Comparison of ENCODE assay signal across 1 cellular context in the genomic region with DNA sequence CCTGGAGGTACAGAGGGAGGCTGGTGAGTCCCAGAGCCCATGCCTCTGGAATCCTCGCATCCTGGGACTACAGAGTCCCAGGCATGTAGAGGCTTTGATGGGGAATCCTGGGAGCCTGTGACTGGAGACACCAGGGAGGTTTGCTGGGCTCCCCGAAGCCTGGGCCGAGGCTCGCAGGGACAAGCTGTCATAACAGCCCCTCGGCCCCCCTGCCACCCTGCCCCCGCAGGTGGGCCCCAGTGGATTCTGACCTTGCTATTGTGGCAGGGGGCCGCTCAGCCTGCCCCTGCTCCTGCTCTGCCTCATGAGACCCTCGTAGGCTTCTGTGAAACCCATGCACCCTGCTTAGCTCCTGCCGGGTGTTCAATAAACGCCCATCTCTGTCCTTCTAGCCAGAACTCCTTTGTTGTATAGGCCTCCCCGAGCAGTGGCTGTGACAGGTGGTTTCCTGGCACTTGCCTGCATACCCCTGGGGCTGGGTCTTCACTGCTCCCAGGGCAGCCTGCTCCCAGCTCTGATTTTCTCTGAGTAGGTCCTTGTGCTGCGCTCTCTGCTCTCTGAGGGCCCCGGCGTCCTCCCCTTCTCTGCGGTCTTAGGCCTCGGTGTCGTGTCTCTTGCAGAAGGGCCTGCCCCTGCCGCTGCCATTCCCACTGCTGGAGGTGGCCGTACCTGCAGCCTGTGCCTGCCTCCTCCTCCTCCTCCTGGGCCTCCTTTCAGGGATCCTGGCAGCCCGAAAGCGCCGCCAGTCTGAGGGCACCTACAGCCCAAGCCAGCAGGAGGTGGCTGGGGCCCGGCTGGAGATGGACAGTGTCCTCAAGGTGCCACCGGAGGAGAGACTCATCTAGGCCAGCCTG.
TF ChIP-seq lines count a peak whose summit lies in the region.

No MANE protein-coding gene starts in this region.

TF ChIP-seq in HEK293, 187 proteins besides CTCF, POLR2A, EP300 and RAD21 (continued from another document):
- TF ChIP-seq, protein P1, sequence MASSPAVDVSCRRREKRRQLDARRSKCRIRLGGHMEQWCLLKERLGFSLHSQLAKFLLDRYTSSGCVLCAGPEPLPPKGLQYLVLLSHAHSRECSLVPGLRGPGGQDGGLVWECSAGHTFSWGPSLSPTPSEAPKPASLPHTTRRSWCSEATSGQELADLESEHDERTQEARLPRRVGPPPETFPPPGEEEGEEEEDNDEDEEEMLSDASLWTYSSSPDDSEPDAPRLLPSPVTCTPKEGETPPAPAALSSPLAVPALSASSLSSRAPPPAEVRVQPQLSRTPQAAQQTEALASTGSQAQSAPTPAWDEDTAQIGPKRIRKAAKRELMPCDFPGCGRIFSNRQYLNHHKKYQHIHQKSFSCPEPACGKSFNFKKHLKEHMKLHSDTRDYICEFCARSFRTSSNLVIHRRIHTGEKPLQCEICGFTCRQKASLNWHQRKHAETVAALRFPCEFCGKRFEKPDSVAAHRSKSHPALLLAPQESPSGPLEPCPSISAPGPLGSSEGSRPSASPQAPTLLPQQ (tag by site-specific recombination; IDR thresholded peaks at IDR 0.05), result no peak
- TF ChIP-seq ZNF76 (tag by site-specific recombination; IDR thresholded peaks at IDR 0.05; ENCODE audit: borderline replicate concordance, low read depth) (no peak), ZNF548 (tag by site-specific recombination; IDR thresholded peaks at IDR 0.05) (no peak), ZNF202 (tag by site-specific recombination; IDR thresholded peaks at IDR 0.05; ENCODE audit: borderline replicate concordance) (no peak), TRIM28 (IDR thresholded peaks at IDR 0.05; ENCODE audit: borderline replicate concordance, low read length) (no peak), ZNF133 (tag by site-specific recombination; IDR thresholded peaks at IDR 0.05) (no peak), HOXA7 (CRISPR knock-in tag; IDR thresholded peaks at IDR 0.05; ENCODE audit: borderline replicate concordance) (no peak), KLF8 (tag by site-specific recombination; IDR thresholded peaks at IDR 0.05) (no peak), ZBTB17 (tag by site-specific recombination; IDR thresholded peaks at IDR 0.05) (0 out of 2 replicates have a peak, but pooled peaks have one; percentile 15), ZNF843 (tag by site-specific recombination; IDR thresholded peaks at IDR 0.05) (no peak), ZIC2 (tag by site-specific recombination; IDR thresholded peaks at IDR 0.05) (peak; percentile 20)
- TF ChIP-seq, protein P2, sequence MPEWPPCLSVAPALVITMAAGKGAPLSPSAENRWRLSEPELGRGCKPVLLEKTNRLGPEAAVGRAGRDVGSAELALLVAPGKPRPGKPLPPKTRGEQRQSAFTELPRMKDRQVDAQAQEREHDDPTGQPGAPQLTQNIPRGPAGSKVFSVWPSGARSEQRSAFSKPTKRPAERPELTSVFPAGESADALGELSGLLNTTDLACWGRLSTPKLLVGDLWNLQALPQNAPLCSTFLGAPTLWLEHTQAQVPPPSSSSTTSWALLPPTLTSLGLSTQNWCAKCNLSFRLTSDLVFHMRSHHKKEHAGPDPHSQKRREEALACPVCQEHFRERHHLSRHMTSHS (tag by site-specific recombination; IDR thresholded peaks at IDR 0.05), result no peak
TF ChIP-seq in HEK293: peak in this region for 5.
